Comparison of ENCODE assay signal across 10 cellular contexts in genomic region chr12:9738906-9739305, GRCh38. TPM values are rescaled to one million over a fixed set of nuclear protein-coding genes. Genes with fewer than 3 reads are reported as not detected.
A peak's percentile ranks its signal among the peaks of the same experiment; 100 is the strongest.
DNase-seq lines count a peak whose midpoint lies in the region; ATAC-seq and TF ChIP-seq lines count a peak whose summit lies in the region.
"Not testable (repeated sequence)": the region's sequence is repeated elsewhere in the genome, so short reads cannot be mapped to it uniquely, and the experiment has no call there.
"Had no signal": no experiment of that assay in that cellular context is flagged by ENCODE, and none has a peak within 500 bp of the region (broad histone marks: within the 10 kb centered on the region; RNA-seq: fewer than 3 reads in every experiment).

No MANE protein-coding gene starts in this region.

- ATAC-seq in CD4-positive, alpha-beta T cell (ENCODE audit: poor library complexity); natural killer cell treated with Interleukin-12 subunit alpha and Interleukin-12 subunit beta and Interleukin-15 and Interleukin-18, amount 100 ng/mL, for 72 hours: not testable (repeated sequence)

- not testable (repeated sequence) for H3K4me1 ChIP-seq in endodermal cell (ENCODE audit: control insufficient read depth, insufficient read depth, low read length); testis

- POLR2A ChIA-PET in CD4-positive, alpha-beta T cell (lab: Charles Lee): interaction anchor here (0.6 to 2.8 kb wide), 7 partner anchors 17 to 186 kb away, joined by 3 to 18 read pairs (median 3); partner anchors contain the start of gene CD69
- POLR2A ChIA-PET in activated CD4-positive, alpha-beta memory T cell treated with anti-CD3 and anti-CD28 coated beads, Interleukin-2, amount 10 ng/mL, durations not matched to agents 7 days and 5 days (lab: Charles Lee): interaction anchor here (1.1 to 7.1 kb wide), 5 partner anchors 16 to 89 kb away, joined by 3 to 194 read pairs (median 7); partner anchors contain the start of genes CD69 and CLEC2D

- not testable (repeated sequence) for H3K4me3 ChIP-seq in endodermal cell (ENCODE audit: low read length)
- H3K4me3 ChIP-seq in testis: peak overlapping the region; percentile 51 to 59

- 83 to 87% methylated on average over 7 to 13 of the region's 14 CpGs for WGBS in endodermal cell (ENCODE audit: insufficient coverage in 1 of 2, insufficient read length in 1 of 2), 2 experiments
- WGBS in testis, 2 donors: 57 to 81% methylated on average over 14 of the region's 14 CpGs

- not testable (repeated sequence) for TF ChIP-seq CTCF in CD4-positive, alpha-beta T cell (IDR thresholded peaks at IDR 0.05); endodermal cell (conservative IDR thresholded peaks at IDR 0.05); testis (IDR thresholded peaks at IDR 0.05)

- H3K27me3 ChIP-seq in CD4-positive, alpha-beta T cell (ENCODE audit: control insufficient read depth, insufficient read depth, low read length); endodermal cell (ENCODE audit: control insufficient read depth, insufficient read depth, low read length, poor library complexity, severe bottlenecking); testis: not testable (repeated sequence)

- H3K4me3 Mint-ChIP-seq in CD4-positive, alpha-beta T cell: peak overlapping the region; percentile 8
- H3K4me3 Mint-ChIP-seq in IgD-negative memory B cell (peak overlapping the region in 3 of 4 donors; percentile 31 to 59 (median 58)), endodermal cell (peak overlapping the region; percentile 41)
- peak overlapping the region; percentile 57 for H3K4me3 Mint-ChIP-seq in T-helper 1 cell treated with Interleukin-12 subunit alpha and Interleukin-12 subunit beta and Interleukin-4 antibody, amounts not matched to agents 30 μg/mL and 1 μg/mL, for 36 hours
- peak overlapping the region; percentile 56 for H3K4me3 Mint-ChIP-seq in activated CD4-positive, alpha-beta memory T cell treated with anti-CD3 and anti-CD28 coated beads, Interleukin-2, amount 10 ng/mL, durations not matched to agents 7 days and 5 days
- peak overlapping the region; percentile 61 for H3K4me3 Mint-ChIP-seq in activated naive CD4-positive, alpha-beta T cell treated with anti-CD3 and anti-CD28 coated beads, Interleukin-2, amount 10 ng/mL, durations not matched to agents 7 days and 5 days
- not testable (repeated sequence) for H3K4me3 Mint-ChIP-seq in natural killer cell treated with Interleukin-12 subunit alpha and Interleukin-12 subunit beta and Interleukin-15 and Interleukin-18, amount 100 ng/mL, for 72 hours

- not testable (repeated sequence) for TF ChIP-seq POLR2A in testis (IDR thresholded peaks at IDR 0.05)

- H3K4me1 Mint-ChIP-seq in CD4-positive, alpha-beta T cell (ENCODE audit: low read depth): peaks cover 66% of the 10 kb centered on the region
- peaks cover 41 to 60% (median 58%) of the 10 kb centered on the region in 3 donors for H3K4me1 Mint-ChIP-seq in IgD-negative memory B cell
- H3K4me1 Mint-ChIP-seq in T-helper 1 cell treated with Interleukin-12 subunit alpha and Interleukin-12 subunit beta and Interleukin-4 antibody, amounts not matched to agents 30 μg/mL and 1 μg/mL, for 36 hours (ENCODE audit: low read depth): peaks cover 56% of the 10 kb centered on the region
- peaks cover 70% of the 10 kb centered on the region for H3K4me1 Mint-ChIP-seq in activated CD4-positive, alpha-beta memory T cell treated with anti-CD3 and anti-CD28 coated beads, Interleukin-2, amount 10 ng/mL, durations not matched to agents 7 days and 5 days
- peaks cover 73% of the 10 kb centered on the region for H3K4me1 Mint-ChIP-seq in activated naive CD4-positive, alpha-beta T cell treated with anti-CD3 and anti-CD28 coated beads, Interleukin-2, amount 10 ng/mL, durations not matched to agents 7 days and 5 days
- not testable (repeated sequence) for H3K4me1 Mint-ChIP-seq in endodermal cell
- H3K4me1 Mint-ChIP-seq in natural killer cell treated with Interleukin-12 subunit alpha and Interleukin-12 subunit beta and Interleukin-15 and Interleukin-18, amount 100 ng/mL, for 72 hours (ENCODE audit: low read depth in 2 of 2): peaks cover 39 to 50% of the 10 kb centered on the region in 2 donors

- H3K9me3 ChIP-seq in CD4-positive, alpha-beta T cell (ENCODE audit: control insufficient read depth, low read length); endodermal cell (ENCODE audit: control insufficient read depth, low read length); testis: not testable (repeated sequence)

- CTCF ChIA-PET in CD4-positive, alpha-beta T cell (lab: Charles Lee): interaction anchor here (0.8 kb wide), 1 partner anchor 31 kb away, joined by 3 read pairs; no protein-coding TSS in a partner anchor
- CTCF ChIA-PET in activated CD4-positive, alpha-beta memory T cell treated with anti-CD3 and anti-CD28 coated beads, Interleukin-2, amount 10 ng/mL, durations not matched to agents 7 days and 5 days (lab: Charles Lee): interaction anchor here (1.0 to 2.3 kb wide), 3 partner anchors 12 to 59 kb away, joined by 3 to 6 read pairs (median 3); no protein-coding TSS in a partner anchor
- CTCF ChIA-PET in activated naive CD4-positive, alpha-beta T cell treated with anti-CD3 and anti-CD28 coated beads, Interleukin-2, amount 10 ng/mL, durations not matched to agents 7 days and 5 days (lab: Charles Lee): not testable (repeated sequence)

- DNase-seq in CD4-positive, alpha-beta T cell; activated CD4-positive, alpha-beta memory T cell treated with anti-CD3 and anti-CD28 coated beads, Interleukin-2, amount 10 ng/mL, durations not matched to agents 7 days and 5 days; activated naive CD4-positive, alpha-beta T cell treated with anti-CD3 and anti-CD28 coated beads, Interleukin-2, amount 10 ng/mL, durations not matched to agents 7 days and 5 days; endodermal cell; natural killer cell treated with Interleukin-12 subunit alpha and Interleukin-12 subunit beta and Interleukin-15 and Interleukin-18, amount 100 ng/mL, for 72 hours (ENCODE audit: low spot score): not testable (repeated sequence)
- peak; percentile 32 for DNase-seq in testis

- H3K27ac ChIP-seq in CD4-positive, alpha-beta T cell (ENCODE audit: low read depth, low read length); endodermal cell (ENCODE audit: low read depth, low read length); testis: not testable (repeated sequence)

- H3K36me3 ChIP-seq in endodermal cell (ENCODE audit: control insufficient read depth, insufficient read depth, low read length); testis (ENCODE audit: low read depth, missing control alignments): not testable (repeated sequence)

- not testable (repeated sequence) for H3K36me3 Mint-ChIP-seq in CD4-positive, alpha-beta T cell (ENCODE audit: low read depth); IgD-negative memory B cell; endodermal cell (ENCODE audit: low read depth); natural killer cell treated with Interleukin-12 subunit alpha and Interleukin-12 subunit beta and Interleukin-15 and Interleukin-18, amount 100 ng/mL, for 72 hours
- H3K36me3 Mint-ChIP-seq in T-helper 1 cell treated with Interleukin-12 subunit alpha and Interleukin-12 subunit beta and Interleukin-4 antibody, amounts not matched to agents 30 μg/mL and 1 μg/mL, for 36 hours (ENCODE audit: low read depth): peaks cover 16% of the 10 kb centered on the region
- peaks cover 27% of the 10 kb centered on the region for H3K36me3 Mint-ChIP-seq in activated CD4-positive, alpha-beta memory T cell treated with anti-CD3 and anti-CD28 coated beads, Interleukin-2, amount 10 ng/mL, durations not matched to agents 7 days and 5 days (ENCODE audit: low read depth)
- peaks cover 23% of the 10 kb centered on the region for H3K36me3 Mint-ChIP-seq in activated naive CD4-positive, alpha-beta T cell treated with anti-CD3 and anti-CD28 coated beads, Interleukin-2, amount 10 ng/mL, durations not matched to agents 7 days and 5 days

- H3K27ac Mint-ChIP-seq in CD4-positive, alpha-beta T cell: peak overlapping the region; percentile 84
- H3K27ac Mint-ChIP-seq in IgD-negative memory B cell: peak overlapping the region in 1 of 3 donors; percentile 22
- peak overlapping the region; percentile 88 for H3K27ac Mint-ChIP-seq in T-helper 1 cell treated with Interleukin-12 subunit alpha and Interleukin-12 subunit beta and Interleukin-4 antibody, amounts not matched to agents 30 μg/mL and 1 μg/mL, for 36 hours
- H3K27ac Mint-ChIP-seq in activated CD4-positive, alpha-beta memory T cell treated with anti-CD3 and anti-CD28 coated beads, Interleukin-2, amount 10 ng/mL, durations not matched to agents 7 days and 5 days: peak overlapping the region; percentile 84
- peak overlapping the region; percentile 96 for H3K27ac Mint-ChIP-seq in activated naive CD4-positive, alpha-beta T cell treated with anti-CD3 and anti-CD28 coated beads, Interleukin-2, amount 10 ng/mL, durations not matched to agents 7 days and 5 days
- not testable (repeated sequence) for H3K27ac Mint-ChIP-seq in endodermal cell
- peak overlapping the region; percentile 77 to 81 for H3K27ac Mint-ChIP-seq in natural killer cell treated with Interleukin-12 subunit alpha and Interleukin-12 subunit beta and Interleukin-15 and Interleukin-18, amount 100 ng/mL, for 72 hours

- H3K27me3 Mint-ChIP-seq in CD4-positive, alpha-beta T cell; IgD-negative memory B cell; T-helper 1 cell treated with Interleukin-12 subunit alpha and Interleukin-12 subunit beta and Interleukin-4 antibody, amounts not matched to agents 30 μg/mL and 1 μg/mL, for 36 hours (ENCODE audit: low read depth); activated CD4-positive, alpha-beta memory T cell treated with anti-CD3 and anti-CD28 coated beads, Interleukin-2, amount 10 ng/mL, durations not matched to agents 7 days and 5 days; activated naive CD4-positive, alpha-beta T cell treated with anti-CD3 and anti-CD28 coated beads, Interleukin-2, amount 10 ng/mL, durations not matched to agents 7 days and 5 days; endodermal cell (ENCODE audit: insufficient read depth); natural killer cell treated with Interleukin-12 subunit alpha and Interleukin-12 subunit beta and Interleukin-15 and Interleukin-18, amount 100 ng/mL, for 72 hours: not testable (repeated sequence)

- not testable (repeated sequence) for H3K9me3 Mint-ChIP-seq in CD4-positive, alpha-beta T cell; IgD-negative memory B cell; endodermal cell; natural killer cell treated with Interleukin-12 subunit alpha and Interleukin-12 subunit beta and Interleukin-15 and Interleukin-18, amount 100 ng/mL, for 72 hours
- H3K9me3 Mint-ChIP-seq in T-helper 1 cell treated with Interleukin-12 subunit alpha and Interleukin-12 subunit beta and Interleukin-4 antibody, amounts not matched to agents 30 μg/mL and 1 μg/mL, for 36 hours: peaks cover 17% of the 10 kb centered on the region
- H3K9me3 Mint-ChIP-seq in activated CD4-positive, alpha-beta memory T cell treated with anti-CD3 and anti-CD28 coated beads, Interleukin-2, amount 10 ng/mL, durations not matched to agents 7 days and 5 days: peaks cover 13% of the 10 kb centered on the region
- H3K9me3 Mint-ChIP-seq in activated naive CD4-positive, alpha-beta T cell treated with anti-CD3 and anti-CD28 coated beads, Interleukin-2, amount 10 ng/mL, durations not matched to agents 7 days and 5 days: peaks cover 13% of the 10 kb centered on the region

- intact Hi-C loops in CD4-positive, alpha-beta T cell (cut with DNase I, micrococcal nuclease); testis (cut with DNase I; ENCODE audit: low total_unique reads): not testable (repeated sequence)

- H3K9ac ChIP-seq in endodermal cell (ENCODE audit: extremely low read depth, low read length, poor library complexity, severe bottlenecking): not testable (repeated sequence)

RNA-seq across cellular contexts. Expression of gene CLECL1, which starts 6.0 kb away (rescaled TPM):
- total RNA-seq in CD4-positive, alpha-beta T cell: 1 to 10 TPM in 1 of 2 experiments, under 1 TPM in 1; 0.44 to 1.7 TPM
- 168 TPM for polyA plus RNA-seq in IgD-negative memory B cell
- 10 to 100 TPM; 13.5 to 15.4 TPM for total RNA-seq in activated CD4-positive, alpha-beta memory T cell treated with anti-CD3 and anti-CD28 coated beads, Interleukin-2, amount 10 ng/mL, durations not matched to agents 7 days and 5 days
- not detected for total RNA-seq in endodermal cell
- not detected for polyA plus RNA-seq in endodermal cell (2013, experiment 1 of 2)
- polyA plus RNA-seq in endodermal cell (2013, experiment 2 of 2): not detected
- 1 to 10 TPM; 1.3 to 2.8 TPM for total RNA-seq in natural killer cell treated with Interleukin-12 subunit alpha and Interleukin-12 subunit beta and Interleukin-15 and Interleukin-18, amount 100 ng/mL, for 72 hours
- not detected for total RNA-seq in testis
- polyA plus RNA-seq in testis (ENCODE audit: insufficient read depth, low read depth, low replicate concordance): 1.4 TPM
- total RNA-seq: GM23248, LHCN-M2 had no signal
- polyA plus RNA-seq: GM23248 had no signal

RNA-seq across cellular contexts. Expression of gene CD69, which starts 21.8 kb away (rescaled TPM):
- total RNA-seq in CD4-positive, alpha-beta T cell: 100 to 1,000 TPM; 631 to 659 TPM
- polyA plus RNA-seq in IgD-negative memory B cell (177 TPM), testis (ENCODE audit: insufficient read depth, low read depth, low replicate concordance) (3.3 TPM)
- 100 to 1,000 TPM; 196 to 197 TPM for total RNA-seq in activated CD4-positive, alpha-beta memory T cell treated with anti-CD3 and anti-CD28 coated beads, Interleukin-2, amount 10 ng/mL, durations not matched to agents 7 days and 5 days
- total RNA-seq in endodermal cell (not detected), testis (1 to 10 TPM; 2.1 to 3.0 TPM)
- not detected for polyA plus RNA-seq in endodermal cell (2013, experiment 1 of 2)
- polyA plus RNA-seq in endodermal cell (2013, experiment 2 of 2): not detected
- total RNA-seq in natural killer cell treated with Interleukin-12 subunit alpha and Interleukin-12 subunit beta and Interleukin-15 and Interleukin-18, amount 100 ng/mL, for 72 hours: 10 to 100 TPM; 53.6 to 55.6 TPM
- total RNA-seq: GM23248, LHCN-M2 had no signal
- polyA plus RNA-seq: GM23248 had no signal

Comparison
In these comparisons a context has a peak if more than half of its experiments do, and no peak if none do; other contexts are left out.
1. RNA of gene CD69, which starts 21.8 kb away (total RNA-seq): 631 to 659 TPM in CD4-positive, alpha-beta T cell, 196 to 197 TPM in activated CD4-positive, alpha-beta memory T cell treated with anti-CD3 and anti-CD28 coated beads, Interleukin-2, amount 10 ng/mL, durations not matched to agents 7 days and 5 days and 53.6 to 55.6 TPM in natural killer cell treated with Interleukin-12 subunit alpha and Interleukin-12 subunit beta and Interleukin-15 and Interleukin-18, amount 100 ng/mL, for 72 hours; 2.1 to 3.0 TPM in testis and not detected in endodermal cell; every median in the first group is over 10 times any median in the second.